2 cellular contexts compared by ENCODE assay signal in the genomic region with DNA sequence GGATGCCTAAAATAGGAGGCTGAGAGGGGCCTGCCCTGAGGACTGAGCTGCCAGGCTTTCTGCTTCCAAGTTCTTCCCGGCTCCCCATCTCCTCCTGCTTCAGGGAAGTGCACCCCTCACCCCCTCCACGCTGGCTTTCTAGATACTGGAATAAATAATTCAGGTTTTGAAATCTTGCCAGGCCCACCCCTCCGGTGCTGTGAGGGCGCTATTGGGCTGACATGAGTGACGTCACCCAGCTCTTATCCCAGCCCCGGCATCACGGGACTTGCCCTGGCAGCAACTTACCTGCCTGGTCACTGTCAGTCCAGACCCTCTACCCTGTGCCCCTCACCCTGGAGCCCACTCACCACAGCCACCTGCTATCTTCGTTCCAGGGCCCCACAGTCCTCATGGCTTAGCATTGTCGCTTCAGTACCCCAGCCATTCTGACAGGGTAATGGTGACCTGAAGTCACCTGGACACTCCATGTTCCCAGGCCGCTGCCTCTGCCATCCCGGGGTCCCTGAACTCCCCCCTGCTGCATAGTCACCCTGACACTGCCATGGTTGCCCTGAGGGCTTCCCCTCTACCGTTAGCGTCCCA.
TF ChIP-seq lines count a peak whose summit lies in the region.

No MANE protein-coding gene starts in this region.

TF ChIP-seq in WTC11, 78 proteins besides CTCF, POLR2A, EP300 and RAD21:
- TF ChIP-seq ETV6 (CRISPR knock-in tag; IDR thresholded peaks at IDR 0.05) (0 out of 2 replicates have a peak, but pooled peaks have one; percentile 28), USF1 (CRISPR knock-in tag; IDR thresholded peaks at IDR 0.05) (no peak; the same call in 1 of the 2 replicates), ELF4 (CRISPR knock-in tag; IDR thresholded peaks at IDR 0.05; ENCODE audit: low read depth) (no peak), USF2 (CRISPR knock-in tag; IDR thresholded peaks at IDR 0.05) (peak; percentile 22; the same call in 1 of the 2 replicates), TP53 (CRISPR knock-in tag; IDR thresholded peaks at IDR 0.05) (no peak), ESRRA (CRISPR knock-in tag; IDR thresholded peaks at IDR 0.05; ENCODE audit: borderline replicate concordance) (no peak), FOXJ3 (CRISPR knock-in tag; IDR thresholded peaks at IDR 0.05; ENCODE audit: borderline replicate concordance) (no peak), ZNF671 (CRISPR knock-in tag; IDR thresholded peaks at IDR 0.05) (no peak)
- TF ChIP-seq, protein P1, sequence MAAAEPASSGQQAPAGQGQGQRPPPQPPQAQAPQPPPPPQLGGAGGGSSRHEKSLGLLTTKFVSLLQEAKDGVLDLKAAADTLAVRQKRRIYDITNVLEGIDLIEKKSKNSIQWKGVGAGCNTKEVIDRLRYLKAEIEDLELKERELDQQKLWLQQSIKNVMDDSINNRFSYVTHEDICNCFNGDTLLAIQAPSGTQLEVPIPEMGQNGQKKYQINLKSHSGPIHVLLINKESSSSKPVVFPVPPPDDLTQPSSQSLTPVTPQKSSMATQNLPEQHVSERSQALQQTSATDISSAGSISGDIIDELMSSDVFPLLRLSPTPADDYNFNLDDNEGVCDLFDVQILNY (CRISPR knock-in tag; IDR thresholded peaks at IDR 0.05), result no peak

TF ChIP-seq in H1, 55 proteins besides CTCF, POLR2A, EP300 and RAD21:
- TF ChIP-seq EGR1 (IDR thresholded peaks at IDR 0.05; ENCODE audit: borderline replicate concordance, low read depth, low read length) (no peak), MAX (IDR thresholded peaks at IDR 0.05) (peak; percentile 10; the same call in 1 of the 2 replicates), JUND (IDR thresholded peaks at IDR 0.05; ENCODE audit: low read length) (peak; percentile 89), SIN3A (conservative IDR thresholded peaks at IDR 0.05 in 1 of 2, IDR thresholded peaks at IDR 0.05 in 1 of 2; ENCODE audit: low read depth in 1 of 2, low read length in 2 of 2) (0 out of 4 replicates have a peak, but pooled peaks of 1 of the 2 experiments have one; percentile 30), TCF12 (IDR thresholded peaks at IDR 0.05; ENCODE audit: low read depth, low read length) (no peak), CHD1 (IDR thresholded peaks at IDR 0.05; ENCODE audit: low read depth, low read length) (no peak), ATF2 (IDR thresholded peaks at IDR 0.05; ENCODE audit: low read length) (peak; percentile 82), SP4 (IDR thresholded peaks at IDR 0.05; ENCODE audit: low read length) (0 out of 2 replicates have a peak, but pooled peaks have one; percentile 7), CREB1 (IDR thresholded peaks at IDR 0.05) (peak; percentile 84), SUZ12 (IDR thresholded peaks at IDR 0.05; ENCODE audit: low read length) (no peak), TAF1 (IDR thresholded peaks at IDR 0.05; ENCODE audit: low read depth, low read length) (0 out of 2 replicates have a peak, but pooled peaks have one; percentile 25), BRCA1 (IDR thresholded peaks at IDR 0.05; ENCODE audit: low read depth, low read length) (no peak), JUN (IDR thresholded peaks at IDR 0.05; ENCODE audit: low read depth, low read length) (0 out of 2 replicates have a peak, but pooled peaks have one; percentile 19), SAP30 (IDR thresholded peaks at IDR 0.05; ENCODE audit: insufficient read depth, insufficient replicate concordance, low read length) (peak; percentile 95), USF2 (IDR thresholded peaks at IDR 0.05; ENCODE audit: low read length) (peak; percentile 31; the same call in 1 of the 2 replicates), PHF8 (conservative IDR thresholded peaks at IDR 0.05; ENCODE audit: low read depth, low read length) (0 out of 2 replicates have a peak, but pooled peaks have one; percentile 26)
